In the genomic region with DNA sequence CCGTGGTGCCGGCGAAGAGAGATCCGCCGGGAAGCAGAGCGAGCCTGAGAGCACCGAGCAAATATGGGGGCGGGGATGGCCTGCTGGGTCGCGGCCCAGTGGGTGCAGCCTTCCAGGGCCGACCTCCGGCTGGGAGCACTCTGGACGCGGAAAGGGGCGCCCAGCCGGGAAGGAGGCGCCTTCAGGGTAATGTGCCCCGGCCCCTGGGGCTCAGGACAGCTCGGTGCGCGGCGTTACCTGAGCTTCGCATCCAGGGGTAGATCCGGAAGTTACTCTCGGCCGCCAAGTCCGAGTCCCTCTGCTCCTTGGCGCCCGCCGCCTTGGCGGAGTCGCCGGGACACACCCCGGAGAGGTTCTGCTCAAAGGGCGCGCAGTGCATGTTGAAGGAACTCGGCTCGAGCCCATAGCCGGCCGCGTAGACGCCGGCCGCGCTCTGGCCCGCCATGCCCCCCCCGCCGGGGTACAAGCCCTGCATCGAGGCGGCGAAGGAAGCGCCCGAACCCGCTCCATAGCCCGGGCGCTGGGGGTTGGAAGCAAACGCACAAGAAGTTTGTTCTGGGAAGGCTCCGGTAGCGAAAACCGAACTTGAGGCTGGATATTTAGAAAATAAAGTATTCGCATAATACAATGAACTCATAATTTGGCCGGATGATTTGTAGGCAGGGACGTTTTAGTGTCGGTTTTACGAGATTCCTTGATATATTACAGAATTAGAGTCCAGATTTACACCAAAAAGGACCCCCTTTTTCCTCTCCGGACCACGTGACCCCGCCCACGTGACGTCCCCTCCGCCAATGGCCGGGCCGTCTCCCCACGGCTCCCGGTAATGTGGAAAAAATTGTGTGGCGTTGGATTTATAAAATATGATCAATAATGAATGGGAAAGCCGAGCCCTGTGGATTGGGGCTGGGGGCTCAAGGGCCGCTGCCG, we compare ENCODE assay signal across 8 cellular contexts. TPM values are rescaled to one million over a fixed set of nuclear protein-coding genes. Genes with fewer than 3 reads are reported as not detected.
DNase-seq lines count a peak whose midpoint lies in the region; TF ChIP-seq lines count a peak whose summit lies in the region.

Gene HOXB7 (minus strand): TSS at position 736 of the 930 bp plus-strand sequence. CDS start 99 bp downstream, at position 637.

- H3K27me3 Mint-ChIP-seq in T-helper 1 cell treated with Interleukin-12 subunit alpha and Interleukin-12 subunit beta and Interleukin-4 antibody, amounts not matched to agents 30 μg/mL and 1 μg/mL, for 36 hours (ENCODE audit: low read depth) = peaks cover 82% of the 10 kb centered on the region

- intact Hi-C loops in mammary epithelial cell (cut with micrococcal nuclease) = no loop called here
- intact Hi-C loops in lower leg skin (cut with DNase I; ENCODE audit: low total_unique reads) = no loop called here

- in situ Hi-C loops in mammary epithelial cell (cut with MboI; ENCODE audit: low sequenced_read_pairs in 2 of 2) = no loop called here

- WGBS in mammary epithelial cell (ENCODE audit: low coverage, missing lambda C conversion rate) = 6% methylated on average over 37 of the region's 79 CpGs
- WGBS in lower leg skin, 2 donors = 1% methylated on average over 52 to 77 of the region's 79 CpGs

- H3K4me3 ChIP-seq in mammary epithelial cell (replicated peaks in 1 of 3; ENCODE audit: insufficient read depth in 1 of 3, low read depth in 2 of 3, low read length in 3 of 3) (peak within 1 kb of the TSS; percentile 48 to 53 (median 49)), lower leg skin (ENCODE audit: low read depth, poor library complexity, severe bottlenecking) (peak within 1 kb of the TSS; percentile 70)

- peak within 1 kb of the TSS; percentile 90 for H2AFZ ChIP-seq in mammary epithelial cell (ENCODE audit: low read depth, low read length)

- dilution Hi-C loops in mammary epithelial cell (cut with HindIII; ENCODE audit: low sequenced_read_pairs) = no loop called here

- no TSS peak for BruUV-seq in mammary epithelial cell (replicated peaks; lab: Mats Ljungman, UMichigan)

- H3K36me3 Mint-ChIP-seq in T-helper 1 cell treated with Interleukin-12 subunit alpha and Interleukin-12 subunit beta and Interleukin-4 antibody, amounts not matched to agents 30 μg/mL and 1 μg/mL, for 36 hours (ENCODE audit: low read depth) = no peaks in the 10 kb centered on the region

- TF ChIP-seq POLR2A in lower leg skin (IDR thresholded peaks at IDR 0.05) = no peak

- TF ChIP-seq CTCF in mammary epithelial cell (conservative IDR thresholded peaks at IDR 0.05 in 1 of 2, IDR thresholded peaks at IDR 0.05 in 1 of 2; ENCODE audit: extremely low read depth in 1 of 2, insufficient read depth in 1 of 2, low read depth in 1 of 2, low read length in 2 of 2) (no peak), lower leg skin (IDR thresholded peaks at IDR 0.05) (no peak)

- no peaks in the 10 kb centered on the region for H4K20me1 ChIP-seq in mammary epithelial cell (ENCODE audit: insufficient read depth, low read length)

- H3K27ac ChIP-seq in mammary epithelial cell (ENCODE audit: insufficient read depth, low read depth, low read length) = no peak within 1 kb of the TSS

- no peaks in the 10 kb centered on the region for H3K79me2 ChIP-seq in mammary epithelial cell (ENCODE audit: insufficient read depth, low read length)

- peak within 1 kb of the TSS; percentile 50 for H3K27ac Mint-ChIP-seq in T-helper 1 cell treated with Interleukin-12 subunit alpha and Interleukin-12 subunit beta and Interleukin-4 antibody, amounts not matched to agents 30 μg/mL and 1 μg/mL, for 36 hours

- peaks cover 10% of the 10 kb centered on the region for H3K4me1 ChIP-seq in mammary epithelial cell (ENCODE audit: insufficient read depth, low read length)

- peak within 1 kb of the TSS; percentile 91 for H3K4me3 Mint-ChIP-seq in T-helper 1 cell treated with Interleukin-12 subunit alpha and Interleukin-12 subunit beta and Interleukin-4 antibody, amounts not matched to agents 30 μg/mL and 1 μg/mL, for 36 hours

- no peaks in the 10 kb centered on the region for H3K9me3 Mint-ChIP-seq in T-helper 1 cell treated with Interleukin-12 subunit alpha and Interleukin-12 subunit beta and Interleukin-4 antibody, amounts not matched to agents 30 μg/mL and 1 μg/mL, for 36 hours

- H3K9me3 ChIP-seq in mammary epithelial cell (replicated peaks; ENCODE audit: insufficient read depth, low read length) = no peaks in the 10 kb centered on the region

- H3K36me3 ChIP-seq in mammary epithelial cell (ENCODE audit: insufficient read depth, low read length) = no peaks in the 10 kb centered on the region

- peaks cover 32% of the 10 kb centered on the region for H3K4me1 Mint-ChIP-seq in T-helper 1 cell treated with Interleukin-12 subunit alpha and Interleukin-12 subunit beta and Interleukin-4 antibody, amounts not matched to agents 30 μg/mL and 1 μg/mL, for 36 hours (ENCODE audit: low read depth)

- peaks cover 61% of the 10 kb centered on the region for H3K27me3 ChIP-seq in mammary epithelial cell (ENCODE audit: insufficient read depth, low read length)

- CTCF ChIA-PET in mammary epithelial cell (lab: Charles Lee; ENCODE audit: low non-redundant PET) = no interaction called here

- peak within 1 kb of the TSS; percentile 83 for H3K4me2 ChIP-seq in mammary epithelial cell (ENCODE audit: insufficient read depth, low read depth, low read length)

- DNase-seq in ELR (ENCODE audit: low read depth) = peak; percentile 45
- peak; percentile 58 for DNase-seq in HuH-7.5 (ENCODE audit: low spot score)
- DNase-seq in mammary epithelial cell = no peak
- peak in 1 of 2 donors; percentile 96 for DNase-seq in lower leg skin (ENCODE audit: low spot score in 2 of 2)
- DNase-seq in stimulated activated CD8-positive, alpha-beta memory T cell treated with anti-CD3 and anti-CD28 coated beads, Interleukin-7, amount 100 ng/mL, for 24 hours (ENCODE audit: low read depth) = peak; percentile 55
- DNase-seq in GF-D8 (lab: John Stamatoyannopoulos, UW) = no peak
- DNase-seq in HuH-7 (ENCODE audit: low spot score) = no peak

- H3K9ac ChIP-seq in mammary epithelial cell (ENCODE audit: insufficient read depth, low read length) = no peak within 1 kb of the TSS

RNA-seq across cellular contexts. Expression of gene HOXB7, which starts in this region (rescaled TPM):
- total RNA-seq in mammary epithelial cell = not detected
- polyA plus RNA-seq in mammary epithelial cell = 0.67 TPM
- not detected for polyA minus RNA-seq in mammary epithelial cell
- 10 to 100 TPM in 1 of 4 donors, 1 to 10 TPM in 3; 1.3 to 11.5 (median 5.3) TPM for total RNA-seq in lower leg skin

Comparison
In these comparisons a context has a peak if more than half of its experiments do, and no peak if none do; other contexts are left out.
1. DNase-seq: peak in ELR (single experiment), HuH-7.5 (single experiment) and stimulated activated CD8-positive, alpha-beta memory T cell treated with anti-CD3 and anti-CD28 coated beads, Interleukin-7, amount 100 ng/mL, for 24 hours (single experiment); none in mammary epithelial cell (single experiment), GF-D8 (single experiment) and HuH-7 (single experiment).